Comparison of ENCODE assay signal across 8 cellular contexts in the genomic region with DNA sequence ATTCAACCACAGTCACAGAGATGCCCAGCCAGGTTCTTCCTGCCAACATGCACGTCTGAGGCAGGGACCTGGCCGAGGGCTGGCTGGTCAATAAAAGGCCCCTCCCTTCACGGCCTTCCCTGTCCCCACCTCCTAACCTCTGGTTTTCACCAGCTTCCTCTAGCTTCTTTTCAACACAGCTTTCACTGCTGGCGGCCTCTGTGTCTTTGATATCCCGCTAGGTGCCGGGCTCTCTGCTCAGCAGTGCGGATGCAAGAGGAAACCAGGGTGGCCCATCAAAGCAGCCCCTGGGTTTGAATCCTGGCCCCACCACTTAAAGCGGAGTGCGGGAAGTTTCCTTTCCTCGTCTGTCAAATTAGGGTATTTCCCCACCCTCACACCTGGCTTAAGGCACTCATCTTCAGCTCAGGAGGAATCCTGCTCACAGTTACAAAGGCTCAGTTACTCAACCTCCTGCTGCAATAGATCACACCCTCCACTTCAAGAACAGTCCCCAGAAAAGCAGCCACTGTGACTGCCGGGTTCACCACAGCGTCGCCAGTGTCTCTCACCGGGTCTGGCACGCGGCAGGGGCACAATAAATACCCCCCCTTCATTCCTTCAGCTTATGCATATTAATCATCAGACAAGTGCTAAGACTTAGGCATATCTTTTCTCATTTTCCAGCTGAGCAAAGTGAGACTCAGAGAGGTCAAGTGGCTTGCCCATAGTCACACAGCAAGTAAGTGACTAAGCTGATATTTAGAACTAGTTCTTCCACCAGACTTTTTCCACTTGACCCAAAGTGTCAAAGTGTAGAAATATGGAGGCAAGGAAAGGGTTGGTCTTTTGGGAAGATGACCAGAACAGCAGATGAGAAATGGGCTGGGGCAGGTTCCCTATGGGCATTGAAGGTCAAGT. TPM values are rescaled to one million over a fixed set of nuclear protein-coding genes. Genes with fewer than 3 reads are reported as not detected.
DNase-seq lines count a peak whose midpoint lies in the region; ATAC-seq and TF ChIP-seq lines count a peak whose summit lies in the region.

No MANE protein-coding gene starts in this region.

- no TSS peak for BruUV-seq in A673 (replicated peaks; lab: Mats Ljungman, UMichigan)

- CTCF ChIA-PET in A673 (lab: Charles Lee): no interaction called here

- intact Hi-C loops in lower lobe of right lung (cut with DNase I) (no loop called here), thyroid gland (cut with DNase I) (no loop called here), A673 (cut with micrococcal nuclease; ENCODE audit: unreplicated experiment) (no loop called here)

- 30 to 42% methylated on average over 16 of the region's 16 CpGs for WGBS in thyroid gland, 2 donors

- no peaks in the 10 kb centered on the region for H3K27me3 Mint-ChIP-seq in activated T-cell treated with anti-CD3 and anti-CD28 coated beads, Interleukin-2, amount 50 U/mL, for 24 hours

- POLR2A ChIA-PET in A673 (lab: Charles Lee; ENCODE audit: low non-redundant PET): no interaction called here

- TF ChIP-seq POLR2A in thyroid gland (IDR thresholded peaks at IDR 0.05): no peak

- no peaks in the 10 kb centered on the region for H3K36me3 Mint-ChIP-seq in activated T-cell treated with anti-CD3 and anti-CD28 coated beads, Interleukin-2, amount 50 U/mL, for 24 hours (ENCODE audit: low read depth)

- H3K4me3 ChIP-seq in lower lobe of right lung: no peak overlapping the region
- H3K4me3 ChIP-seq in thyroid gland (replicated peaks in 1 of 3): no peak overlapping the region
- H3K4me3 ChIP-seq in A673 (ENCODE audit: low read depth, low read length, poor library complexity, severe bottlenecking): no peak overlapping the region

- peak overlapping the region; percentile 30 for H3K4me3 Mint-ChIP-seq in activated T-cell treated with anti-CD3 and anti-CD28 coated beads, Interleukin-2, amount 50 U/mL, for 24 hours

- DNase-seq in GM20000 (ENCODE audit: low spot score): peak; percentile 54
- peak; percentile 59 for DNase-seq in NCI-H345 treated with DMSO at 0.1 percent for 48 hours (lab: John Stamatoyannopoulos, UW; ENCODE audit: unreplicated experiment)
- DNase-seq in activated T-cell treated with anti-CD3 and anti-CD28 coated beads, Interleukin-2, amount 50 U/mL, for 24 hours: peak; percentile 70
- DNase-seq in lower lobe of right lung: peak; percentile 61
- peak; percentile 72 to 79 for DNase-seq in thyroid gland
- no peak for DNase-seq in amygdala (lab: John Stamatoyannopoulos, UW)
- no peak for DNase-seq in NCI-H1105 (lab: John Stamatoyannopoulos, UW)
- DNase-seq in A673 (ENCODE audit: low spot score): no peak

- H3K4me1 ChIP-seq in lower lobe of right lung: peaks cover 39% of the 10 kb centered on the region
- H3K4me1 ChIP-seq in thyroid gland: peaks cover 31 to 38% of the 10 kb centered on the region in 2 donors
- no peaks in the 10 kb centered on the region for H3K4me1 ChIP-seq in A673 (ENCODE audit: insufficient read depth, low read length, poor library complexity, severe bottlenecking)

- H3K36me3 ChIP-seq in lower lobe of right lung (no peaks in the 10 kb centered on the region), thyroid gland (no peaks in the 10 kb centered on the region), A673 (ENCODE audit: insufficient read depth, low read length, poor library complexity, severe bottlenecking) (no peaks in the 10 kb centered on the region)

- no peaks in the 10 kb centered on the region for H3K9me3 Mint-ChIP-seq in activated T-cell treated with anti-CD3 and anti-CD28 coated beads, Interleukin-2, amount 50 U/mL, for 24 hours

- H3K9me3 ChIP-seq in lower lobe of right lung: no peaks in the 10 kb centered on the region
- no peaks in the 10 kb centered on the region for H3K9me3 ChIP-seq in thyroid gland
- H3K9me3 ChIP-seq in A673 (ENCODE audit: low read depth, low read length, poor library complexity, severe bottlenecking): no peaks in the 10 kb centered on the region

- ATAC-seq in lower lobe of right lung: peak; percentile 71 to 75

- H3K27ac ChIP-seq in lower lobe of right lung (peak overlapping the region; percentile 22), thyroid gland (peak overlapping the region; percentile 3 to 84 (median 12)), A673 (ENCODE audit: low read depth, low read length, poor library complexity, severe bottlenecking) (no peak overlapping the region)

- TF ChIP-seq CTCF in GM20000 (IDR thresholded peaks at IDR 0.05; ENCODE audit: extremely low read depth, missing control alignments) (no peak), lower lobe of right lung (IDR thresholded peaks at IDR 0.05) (no peak), thyroid gland (IDR thresholded peaks at IDR 0.05) (no peak), A673 (conservative IDR thresholded peaks at IDR 0.05; ENCODE audit: low read depth, low read length) (no peak)

- no peaks in the 10 kb centered on the region for H3K27me3 ChIP-seq in lower lobe of right lung (ENCODE audit: low read depth)
- no peaks in the 10 kb centered on the region for H3K27me3 ChIP-seq in thyroid gland
- H3K27me3 ChIP-seq in A673 (replicated peaks; ENCODE audit: insufficient read depth, low read depth, low read length, poor library complexity): no peaks in the 10 kb centered on the region

- H3K4me1 Mint-ChIP-seq in activated T-cell treated with anti-CD3 and anti-CD28 coated beads, Interleukin-2, amount 50 U/mL, for 24 hours (ENCODE audit: low read depth): peaks cover 52% of the 10 kb centered on the region

- peak overlapping the region; percentile 86 for H3K27ac Mint-ChIP-seq in activated T-cell treated with anti-CD3 and anti-CD28 coated beads, Interleukin-2, amount 50 U/mL, for 24 hours

RNA-seq across cellular contexts. Expression of gene TXN2, which starts 45.7 kb away (rescaled TPM):
- total RNA-seq in lower lobe of right lung (56.4 TPM), thyroid gland (100 to 1,000 TPM in 1 of 4 donors, 10 to 100 TPM in 3; 56.7 to 115 (median 75.6) TPM), A673 (2021) (85.4 and 88.4 TPM in 2 replicates)

RNA-seq across cellular contexts. Expression of gene MYH9, which starts 48.0 kb away (rescaled TPM):
- total RNA-seq in lower lobe of right lung (659 TPM), thyroid gland (100 to 1,000 TPM; 228 to 375 (median 275) TPM), A673 (2021) (290 and 323 TPM in 2 replicates)

Comparison
In these comparisons a context has a peak if more than half of its experiments do, and no peak if none do; other contexts are left out.
1. DNase-seq: peak in GM20000 (single experiment), NCI-H345 treated with DMSO at 0.1 percent for 48 hours (single experiment), activated T-cell treated with anti-CD3 and anti-CD28 coated beads, Interleukin-2, amount 50 U/mL, for 24 hours (single experiment), lower lobe of right lung (single experiment) and thyroid gland (2 of 2); none in amygdala (0 of 56), NCI-H1105 (single experiment) and A673 (single experiment).